Comparison of ENCODE assay signal across 37 cellular contexts in genomic region chr11:131121934-131122333, GRCh38.
"Had no signal": no experiment of that assay in that cellular context is flagged by ENCODE, and none has a peak within 500 bp of the region (broad histone marks: within the 10 kb centered on the region; RNA-seq: fewer than 3 reads in every experiment).

No MANE protein-coding gene starts in this region.

- H3K4me3 Mint-ChIP-seq: activated CD4-positive, alpha-beta memory T cell treated with anti-CD3 and anti-CD28 coated beads for 36 hours; activated CD4-positive, alpha-beta T cell treated with anti-CD3 and anti-CD28 coated beads for 36 hours; activated CD4-positive, alpha-beta T cell treated with anti-CD3 and anti-CD28 coated beads, Interleukin-2, amount 10 ng/mL, durations not matched to agents 24 days and 14 days; activated CD8-positive, alpha-beta memory T cell treated with anti-CD3 and anti-CD28 coated beads, Interleukin-2, amount 10 ng/mL, durations not matched to agents 7 days and 5 days; activated CD8-positive, alpha-beta T cell treated with anti-CD3 and anti-CD28 coated beads, Interleukin-2, amount 10 ng/mL, durations not matched to agents 7 days and 5 days; activated naive CD4-positive, alpha-beta T cell treated with anti-CD3 and anti-CD28 coated beads for 36 hours; activated naive CD4-positive, alpha-beta T cell treated with anti-CD3 and anti-CD28 coated beads, Interleukin-2, amount 50 U/mL, for 24 hours; activated naive CD8-positive, alpha-beta T cell treated with anti-CD3 and anti-CD28 coated beads for 36 hours; activated naive CD8-positive, alpha-beta T cell treated with anti-CD3 and anti-CD28 coated beads, Interleukin-2, amount 50 U/mL, for 24 hours; activated T-helper 1 cell treated with anti-CD3 and anti-CD28 coated beads, Interleukin-12 subunit alpha, Interleukin-12 subunit beta, Interleukin-2, Interleukin-4 antibody, amounts not matched to agents 30 ng/mL and 10 ng/mL and 1 ng/mL, durations not matched to agents 14 hours and 24 hours and 36 hours; central memory CD8-positive, alpha-beta T cell; dendritic cell treated with granulocyte-macrophage colony-stimulating factor and Interleukin-4, amounts not matched to agents 40 ng/mL and 50 ng/mL, for 4 days; T-helper 17 cell; T-helper 2 cell treated with Interferon-gamma antibody and Interleukin-4, amounts not matched to agents 5 μg/mL and 100 μg/mL, for 36 hours had no signal

- H3K27ac ChIP-seq: adrenal gland, brain microvascular endothelial cell, coronary artery, dorsolateral prefrontal cortex, esophagus muscularis mucosa, foreskin keratinocyte, gastrocnemius medialis, heart left ventricle, hepatocyte, WERI-Rb-1 had no signal

- FAIRE-seq: astrocyte, bronchial epithelial cell had no signal

- H3K4me1 Mint-ChIP-seq: activated CD4-positive, alpha-beta T cell treated with anti-CD3 and anti-CD28 coated beads for 36 hours; activated CD4-positive, alpha-beta T cell treated with anti-CD3 and anti-CD28 coated beads, Interleukin-2, amount 10 ng/mL, durations not matched to agents 24 days and 14 days; activated CD8-positive, alpha-beta memory T cell treated with anti-CD3 and anti-CD28 coated beads, Interleukin-2, amount 10 ng/mL, durations not matched to agents 7 days and 5 days; activated naive CD4-positive, alpha-beta T cell treated with anti-CD3 and anti-CD28 coated beads, Interleukin-2, amount 50 U/mL, for 24 hours; activated naive CD8-positive, alpha-beta T cell treated with anti-CD3 and anti-CD28 coated beads for 36 hours; activated naive CD8-positive, alpha-beta T cell treated with anti-CD3 and anti-CD28 coated beads, Interleukin-2, amount 50 U/mL, for 24 hours; central memory CD8-positive, alpha-beta T cell; T-helper 17 cell had no signal

- H3K36me3 ChIP-seq: adrenal gland, brain microvascular endothelial cell, esophagus muscularis mucosa, gastrocnemius medialis, heart left ventricle, WERI-Rb-1 had no signal

- DNase-seq: activated CD4-positive, alpha-beta memory T cell treated with anti-CD3 and anti-CD28 coated beads for 36 hours; activated CD4-positive, alpha-beta T cell treated with anti-CD3 and anti-CD28 coated beads for 36 hours; activated CD4-positive, alpha-beta T cell treated with anti-CD3 and anti-CD28 coated beads, Interleukin-2, amount 10 ng/mL, durations not matched to agents 24 days and 14 days; activated CD4-positive, CD25-positive, alpha-beta regulatory T cell; activated CD4-positive, CD25-positive, alpha-beta regulatory T cell treated with anti-CD3 and anti-CD28 coated beads, Interleukin-2, amount 50 U/mL, for 72 hours; activated CD8-positive, alpha-beta memory T cell treated with anti-CD3 and anti-CD28 coated beads, Interleukin-2, amount 10 ng/mL, durations not matched to agents 7 days and 5 days; activated CD8-positive, alpha-beta memory T cell treated with anti-CD3 and anti-CD28 coated beads, Interleukin-2, amount 50 U/mL, for 4 hours; activated CD8-positive, alpha-beta T cell treated with anti-CD3 and anti-CD28 coated beads, Interleukin-2, amount 10 ng/mL, durations not matched to agents 7 days and 5 days; activated effector memory CD4-positive, alpha-beta T cell treated with anti-CD3 and anti-CD28 coated beads, Interleukin-2, amount 50 U/mL, for 16 hours; activated naive CD4-positive, alpha-beta T cell treated with anti-CD3 and anti-CD28 coated beads for 36 hours; activated naive CD8-positive, alpha-beta T cell treated with anti-CD3 and anti-CD28 coated beads for 36 hours; activated naive CD8-positive, alpha-beta T cell treated with anti-CD3 and anti-CD28 coated beads, Interleukin-2, amount 50 U/mL, for 24 hours; activated T-cell treated with anti-CD3 and anti-CD28 coated beads, Interleukin-2, amount 50 U/mL, for 1 hour; activated T-cell treated with anti-CD3 and anti-CD28 coated beads, Interleukin-2, amount 50 U/mL, for 48 hours; adrenal gland; brain microvascular endothelial cell; dorsolateral prefrontal cortex; effector memory CD4-positive, alpha-beta T cell; erythroblast; foreskin keratinocyte; gastrocnemius medialis; glutamatergic neuron; heart left ventricle; T-helper 17 cell; T1000; WERI-Rb-1 had no signal

- ATAC-seq: activated CD4-positive, alpha-beta T cell treated with anti-CD3 and anti-CD28 coated beads for 36 hours; activated CD8-positive, alpha-beta memory T cell treated with anti-CD3 and anti-CD28 coated beads, Interleukin-2, amount 10 ng/mL, durations not matched to agents 7 days and 5 days; activated CD8-positive, alpha-beta T cell treated with anti-CD3 and anti-CD28 coated beads, Interleukin-2, amount 10 ng/mL, durations not matched to agents 7 days and 5 days; activated naive CD8-positive, alpha-beta T cell treated with anti-CD3 and anti-CD28 coated beads, Interleukin-2, amount 50 U/mL, for 24 hours; foreskin keratinocyte; gastrocnemius medialis; heart left ventricle; T-helper 17 cell had no signal

- H3K4me2 ChIP-seq: hepatocyte had no signal

- H3K4me1 ChIP-seq: adrenal gland, esophagus muscularis mucosa, foreskin keratinocyte, gastrocnemius medialis, heart left ventricle had no signal

- H3K27ac Mint-ChIP-seq: activated CD4-positive, alpha-beta memory T cell treated with anti-CD3 and anti-CD28 coated beads for 36 hours; activated CD4-positive, alpha-beta T cell treated with anti-CD3 and anti-CD28 coated beads for 36 hours; activated CD4-positive, alpha-beta T cell treated with anti-CD3 and anti-CD28 coated beads, Interleukin-2, amount 10 ng/mL, durations not matched to agents 24 days and 14 days; activated CD8-positive, alpha-beta memory T cell treated with anti-CD3 and anti-CD28 coated beads, Interleukin-2, amount 10 ng/mL, durations not matched to agents 7 days and 5 days; activated CD8-positive, alpha-beta T cell treated with anti-CD3 and anti-CD28 coated beads, Interleukin-2, amount 10 ng/mL, durations not matched to agents 7 days and 5 days; activated naive CD4-positive, alpha-beta T cell treated with anti-CD3 and anti-CD28 coated beads for 36 hours; activated naive CD4-positive, alpha-beta T cell treated with anti-CD3 and anti-CD28 coated beads, Interleukin-2, amount 50 U/mL, for 24 hours; activated naive CD8-positive, alpha-beta T cell treated with anti-CD3 and anti-CD28 coated beads, Interleukin-2, amount 50 U/mL, for 24 hours; activated T-helper 1 cell treated with anti-CD3 and anti-CD28 coated beads, Interleukin-12 subunit alpha, Interleukin-12 subunit beta, Interleukin-2, Interleukin-4 antibody, amounts not matched to agents 30 ng/mL and 10 ng/mL and 1 ng/mL, durations not matched to agents 14 hours and 24 hours and 36 hours; activated T-helper 2 cell treated with anti-CD3 and anti-CD28 coated beads, Interferon-gamma antibody, Interleukin-2, Interleukin-4, amounts not matched to agents 10 μg/mL and 5 μg/mL and 100 μg/mL, durations not matched to agents 14 hours and 24 hours and 36 hours; dendritic cell treated with granulocyte-macrophage colony-stimulating factor and Interleukin-4, amounts not matched to agents 40 ng/mL and 50 ng/mL, for 4 days; T-helper 17 cell; T-helper 2 cell treated with Interferon-gamma antibody and Interleukin-4, amounts not matched to agents 5 μg/mL and 100 μg/mL, for 36 hours had no signal

- H3K27me3 Mint-ChIP-seq: activated CD4-positive, alpha-beta memory T cell treated with anti-CD3 and anti-CD28 coated beads for 36 hours; activated CD4-positive, alpha-beta T cell treated with anti-CD3 and anti-CD28 coated beads, Interleukin-2, amount 10 ng/mL, durations not matched to agents 24 days and 14 days; activated CD8-positive, alpha-beta memory T cell treated with anti-CD3 and anti-CD28 coated beads, Interleukin-2, amount 10 ng/mL, durations not matched to agents 7 days and 5 days; activated naive CD4-positive, alpha-beta T cell treated with anti-CD3 and anti-CD28 coated beads, Interleukin-2, amount 50 U/mL, for 24 hours; activated naive CD8-positive, alpha-beta T cell treated with anti-CD3 and anti-CD28 coated beads for 36 hours; activated naive CD8-positive, alpha-beta T cell treated with anti-CD3 and anti-CD28 coated beads, Interleukin-2, amount 50 U/mL, for 24 hours; central memory CD8-positive, alpha-beta T cell; dendritic cell treated with granulocyte-macrophage colony-stimulating factor and Interleukin-4, amounts not matched to agents 40 ng/mL and 50 ng/mL, for 4 days; T-helper 17 cell had no signal

- H3K79me2 ChIP-seq: hepatocyte had no signal

- H3K4me3 ChIP-seq: adrenal gland, coronary artery, dorsolateral prefrontal cortex, esophagus muscularis mucosa, gastrocnemius medialis, heart left ventricle, hepatocyte had no signal

- H3K9me3 Mint-ChIP-seq: activated CD4-positive, alpha-beta T cell treated with anti-CD3 and anti-CD28 coated beads, Interleukin-2, amount 10 ng/mL, durations not matched to agents 24 days and 14 days had no signal

- H3K36me3 Mint-ChIP-seq: activated CD4-positive, alpha-beta memory T cell treated with anti-CD3 and anti-CD28 coated beads for 36 hours; activated CD8-positive, alpha-beta memory T cell treated with anti-CD3 and anti-CD28 coated beads, Interleukin-2, amount 10 ng/mL, durations not matched to agents 7 days and 5 days; activated naive CD4-positive, alpha-beta T cell treated with anti-CD3 and anti-CD28 coated beads, Interleukin-2, amount 50 U/mL, for 24 hours; activated naive CD8-positive, alpha-beta T cell treated with anti-CD3 and anti-CD28 coated beads for 36 hours had no signal

- H3K27me3 ChIP-seq: adrenal gland, brain microvascular endothelial cell, esophagus muscularis mucosa, foreskin keratinocyte, gastrocnemius medialis, heart left ventricle, hepatocyte had no signal
